Comparison of ENCODE assay signal across 8 cellular contexts in genomic region chr2:66574701-66575624, GRCh38.
DNase-seq lines count a peak whose midpoint lies in the region; ATAC-seq, FAIRE-seq and TF ChIP-seq lines count a peak whose summit lies in the region.

No MANE protein-coding gene starts in this region.

- DNase-seq in Caco-2 (peak; percentile 65 to 71), LHCN-M2 (ENCODE audit: low read depth) (peak; percentile 77), RCC 7860 (ENCODE audit: low spot score) (peak; percentile 54), endothelial cell (ENCODE audit: low spot score) (peak; percentile 70), memory B cell (ENCODE audit: low spot score in 2 of 2) (no peak), testis (peak; percentile 78), GM20000 (ENCODE audit: low spot score) (no peak)

- H3K27me3 Mint-ChIP-seq in Caco-2 (ENCODE audit: insufficient read depth, unreplicated experiment) = peaks cover 8% of the 10 kb centered on the region
- H3K27me3 Mint-ChIP-seq in endothelial cell (ENCODE audit: unreplicated experiment) = peaks cover 18% of the 10 kb centered on the region
- peaks cover 21% of the 10 kb centered on the region for H3K27me3 Mint-ChIP-seq in memory B cell

- ATAC-seq in memory B cell (ENCODE audit: low read depth) (no peak), GM21423 (IDR thresholded peaks at IDR 0.05; ENCODE audit: unreplicated experiment) (no peak)

- TF ChIP-seq CTCF in Caco-2 (IDR thresholded peaks at IDR 0.05; ENCODE audit: insufficient read depth in 1 of 2, low read depth in 1 of 2, low read length in 1 of 2, severe bottlenecking in 1 of 2, unreplicated experiment in 1 of 2) = peak; percentile 57 to 71
- TF ChIP-seq CTCF in endothelial cell (IDR thresholded peaks at IDR 0.05; ENCODE audit: unreplicated experiment) = peak; percentile 18
- TF ChIP-seq CTCF in testis (IDR thresholded peaks at IDR 0.05) = peak; percentile 9 to 38 (median 23)
- no peak for TF ChIP-seq CTCF in GM20000 (IDR thresholded peaks at IDR 0.05; ENCODE audit: extremely low read depth, missing control alignments)

- H3K9me3 Mint-ChIP-seq in Caco-2 (ENCODE audit: unreplicated experiment) = no peaks in the 10 kb centered on the region
- no peaks in the 10 kb centered on the region for H3K9me3 Mint-ChIP-seq in endothelial cell (ENCODE audit: unreplicated experiment)
- no peaks in the 10 kb centered on the region for H3K9me3 Mint-ChIP-seq in memory B cell

- 0% methylated on average over 35 of the region's 35 CpGs for WGBS in testis, 2 donors

- no peaks in the 10 kb centered on the region for H3K9me3 ChIP-seq in Caco-2
- no peaks in the 10 kb centered on the region for H3K9me3 ChIP-seq in testis

- peak overlapping the region; percentile 75 for H3K4me3 Mint-ChIP-seq in Caco-2 (ENCODE audit: unreplicated experiment)
- H3K4me3 Mint-ChIP-seq in endothelial cell (ENCODE audit: unreplicated experiment) = peak overlapping the region; percentile 89
- H3K4me3 Mint-ChIP-seq in memory B cell = peak overlapping the region; percentile 67

- CTCF ChIA-PET in Caco-2 (lab: Charles Lee) = interaction anchor here (2.1 kb wide), 1 partner anchor 145 kb away, joined by 19 read pairs; no protein-coding TSS in a partner anchor

- POLR2A ChIA-PET in Caco-2 (lab: Charles Lee) = interaction anchor here (1.1 to 1.3 kb wide), 2 partner anchors 140 to 142 kb away, joined by 3 read pairs; partner anchors contain the start of gene MEIS1

- H3K27ac Mint-ChIP-seq in Caco-2 (ENCODE audit: unreplicated experiment) (peak overlapping the region; percentile 29), endothelial cell (ENCODE audit: unreplicated experiment) (peak overlapping the region; percentile 97), memory B cell (no peak overlapping the region)

- no peak for TF ChIP-seq POLR2A in testis (IDR thresholded peaks at IDR 0.05)

- H3K27ac ChIP-seq in testis = peak overlapping the region; percentile 55 to 70

- H3K4me3 ChIP-seq in Caco-2 (ENCODE audit: low read depth, low read length) (peak overlapping the region; percentile 42), testis (peak overlapping the region; percentile 39 to 63)

- no peak for FAIRE-seq in RCC 7860 (lab: Jason Lieb, UNC)

- no TSS peak for BruUV-seq in Caco-2 (replicated peaks; lab: Mats Ljungman, UMichigan)

- H3K36me3 ChIP-seq in Caco-2 (ENCODE audit: control insufficient read depth, insufficient read depth, low read length) (no peaks in the 10 kb centered on the region), testis (ENCODE audit: low read depth, missing control alignments) (no peaks in the 10 kb centered on the region)

- H3K27me3 ChIP-seq in Caco-2 (replicated peaks; ENCODE audit: control insufficient read depth, insufficient read depth, low read length) = peaks cover 1% of the 10 kb centered on the region
- H3K27me3 ChIP-seq in testis = no peaks in the 10 kb centered on the region

- H3K4me1 Mint-ChIP-seq in Caco-2 (ENCODE audit: low read depth, unreplicated experiment) (peaks cover 14% of the 10 kb centered on the region), endothelial cell (ENCODE audit: unreplicated experiment) (peaks cover 10% of the 10 kb centered on the region), memory B cell (peaks cover 7% of the 10 kb centered on the region)

- intact Hi-C loops in Caco-2 (cut with micrococcal nuclease; ENCODE audit: unreplicated experiment) = loop anchor here (1.0 to 10.0 kb wide), 6 partner anchors 140 to 1077 kb away; partner anchors contain the start of gene MEIS1
- intact Hi-C loops in testis (cut with DNase I; ENCODE audit: low total_unique reads) = loop anchor here (5.0 kb wide), 1 partner anchor 138 kb away; the partner anchor contains the start of gene MEIS1

- no peaks in the 10 kb centered on the region for H3K36me3 Mint-ChIP-seq in Caco-2 (ENCODE audit: insufficient read depth, unreplicated experiment)
- H3K36me3 Mint-ChIP-seq in endothelial cell (ENCODE audit: low read depth, unreplicated experiment) = no peaks in the 10 kb centered on the region
- no peaks in the 10 kb centered on the region for H3K36me3 Mint-ChIP-seq in memory B cell

- H3K4me1 ChIP-seq in Caco-2 = peaks cover 9% of the 10 kb centered on the region; the same call in 1 of the 2 replicates
- H3K4me1 ChIP-seq in testis = peaks cover 8% of the 10 kb centered on the region

Comparison
In these comparisons a context has a peak if more than half of its experiments do, and no peak if none do; other contexts are left out.
1. DNase-seq: peak in Caco-2 (2 of 2), LHCN-M2 (single experiment), RCC 7860 (single experiment), endothelial cell (single experiment) and testis (single experiment); none in memory B cell (0 of 2) and GM20000 (single experiment).
2. Peak in every context shown above with its lines, with median percentiles within 50 percentile points of each other: H3K4me3 Mint-ChIP-seq.